Comparison of ENCODE assay signal across 10 cellular contexts in the genomic region with DNA sequence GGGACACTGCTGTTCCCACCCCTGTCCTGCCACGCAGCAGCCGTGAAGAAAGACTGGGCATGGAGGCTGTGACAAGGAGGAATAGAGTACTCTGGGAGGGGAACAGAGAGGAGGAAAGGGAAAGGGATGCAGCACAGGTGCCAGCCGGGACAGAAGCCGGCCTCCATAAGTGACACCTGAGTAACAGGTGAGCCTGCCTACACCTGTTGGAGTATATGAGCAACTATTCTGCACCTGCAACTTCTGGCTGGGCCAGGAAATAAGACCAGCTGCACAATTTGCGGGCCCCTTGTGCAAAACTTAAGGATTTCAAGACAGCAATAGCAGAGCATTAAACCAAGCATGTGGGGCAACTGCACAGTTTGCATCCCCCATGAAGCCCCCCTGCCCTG.
DNase-seq lines count a peak whose midpoint lies in the region; ATAC-seq, FAIRE-seq and TF ChIP-seq lines count a peak whose summit lies in the region.
"Had no signal": no experiment of that assay in that cellular context is flagged by ENCODE, and none has a peak within 500 bp of the region (broad histone marks: within the 10 kb centered on the region; RNA-seq: fewer than 3 reads in every experiment).

No MANE protein-coding gene starts in this region.

- no peak for TF ChIP-seq CTCF in A549 (IDR thresholded peaks at IDR 0.05)
- TF ChIP-seq CTCF in Caco-2 (IDR thresholded peaks at IDR 0.05; ENCODE audit: insufficient read depth in 1 of 2, low read depth in 1 of 2, low read length in 1 of 2, severe bottlenecking in 1 of 2, unreplicated experiment in 1 of 2), result no peak
- TF ChIP-seq CTCF in body of pancreas (IDR thresholded peaks at IDR 0.05), result no peak

- peak overlapping the region; percentile 78 for H3K4me2 ChIP-seq in A549

- no TSS peak for BruUV-seq in Caco-2 (replicated peaks; lab: Mats Ljungman, UMichigan)

- FAIRE-seq in A549 (lab: Jason Lieb, UNC), result no peak

- no peaks in the 10 kb centered on the region for H3K27me3 Mint-ChIP-seq in Caco-2 (ENCODE audit: insufficient read depth, unreplicated experiment)

- peaks cover 5% of the 10 kb centered on the region for H3K36me3 Mint-ChIP-seq in Caco-2 (ENCODE audit: insufficient read depth, unreplicated experiment)

- intact Hi-C loops in Caco-2 (cut with micrococcal nuclease; ENCODE audit: unreplicated experiment), result loop anchor here (2.0 kb wide), 3 partner anchors 20 to 72 kb away; no protein-coding TSS in a partner anchor
- intact Hi-C loops in body of pancreas (cut with DNase I), result no loop called here
- intact Hi-C loops in head of caudate nucleus (cut with DNase I), result no loop called here

- TF ChIP-seq EP300 in A549 (IDR thresholded peaks at IDR 0.05), result no peak

- H3K36me3 ChIP-seq in Caco-2 (ENCODE audit: control insufficient read depth, insufficient read depth, low read length) (no peaks in the 10 kb centered on the region), body of pancreas (replicated peaks in 1 of 2; ENCODE audit: insufficient read depth in 1 of 2, low read depth in 2 of 2) (no peaks in the 10 kb centered on the region), mesodermal cell (ENCODE audit: control insufficient read depth, insufficient read depth, low read length) (peaks cover 4% of the 10 kb centered on the region)
- H3K36me3 ChIP-seq: colonic mucosa, thoracic aorta had no signal

- H3K9me3 Mint-ChIP-seq in Caco-2 (ENCODE audit: unreplicated experiment), result no peaks in the 10 kb centered on the region

- H3K27ac ChIP-seq in A549, result peak overlapping the region; percentile 71 to 85
- peak overlapping the region; percentile 74 to 92 (median 86) for H3K27ac ChIP-seq in body of pancreas
- H3K27ac ChIP-seq in mesodermal cell (ENCODE audit: low read depth, low read length, severe bottlenecking), result no peak overlapping the region
- H3K27ac ChIP-seq: colonic mucosa, thoracic aorta had no signal

- peak overlapping the region; percentile 70 for H3K4me3 Mint-ChIP-seq in Caco-2 (ENCODE audit: unreplicated experiment)

- H3K4me1 ChIP-seq in A549 (peaks cover 70% of the 10 kb centered on the region), Caco-2 (peaks cover 43% of the 10 kb centered on the region), body of pancreas (peaks cover 74% of the 10 kb centered on the region), mesodermal cell (ENCODE audit: control insufficient read depth, insufficient read depth, low read length, poor library complexity, severe bottlenecking) (peaks cover 54% of the 10 kb centered on the region)

- peaks cover 51% of the 10 kb centered on the region for H3K4me1 Mint-ChIP-seq in Caco-2 (ENCODE audit: low read depth, unreplicated experiment)

- ATAC-seq in A549 (no peak), body of pancreas (no peak), GM18907 (IDR thresholded peaks at IDR 0.05; ENCODE audit: unreplicated experiment) (no peak), HG03342 (IDR thresholded peaks at IDR 0.05; ENCODE audit: unreplicated experiment) (no peak), GM18909 (IDR thresholded peaks at IDR 0.05; ENCODE audit: poor library complexity, unreplicated experiment) (no peak)

- CTCF ChIA-PET in A549 (lab: Yijun Ruan, JAX) (interaction anchor here (9.4 to 39.0 kb wide), 2 partner anchors 30 to 84 kb away, joined by 71 to 840 read pairs; partner anchors contain the start of gene PLEKHA6), Caco-2 (lab: Charles Lee) (interaction anchor here (0.8 to 1.8 kb wide), 2 partner anchors 28 to 122 kb away, joined by 3 to 9 read pairs; no protein-coding TSS in a partner anchor)

- H3K9me3 ChIP-seq in A549 (no peaks in the 10 kb centered on the region), Caco-2 (no peaks in the 10 kb centered on the region), body of pancreas (no peaks in the 10 kb centered on the region), mesodermal cell (ENCODE audit: control insufficient read depth, low read length) (no peaks in the 10 kb centered on the region)
- H3K9me3 ChIP-seq: colonic mucosa, thoracic aorta had no signal

- TF ChIP-seq POLR2A in A549 (IDR thresholded peaks at IDR 0.05; ENCODE audit: low read length), result no peak
- TF ChIP-seq POLR2A in body of pancreas (IDR thresholded peaks at IDR 0.05), result no peak

- POLR2A ChIA-PET in A549 (lab: Yijun Ruan, JAX), result interaction anchor here (1.2 kb wide), 1 partner anchor 14 kb away, joined by 5 read pairs; no protein-coding TSS in a partner anchor
- POLR2A ChIA-PET in Caco-2 (lab: Charles Lee), result no interaction called here

- 96% methylated on average over 5 of the region's 5 CpGs for WGBS in A549 (ENCODE audit: missing lambda C conversion rate)
- 17 to 29% methylated on average over 4 to 5 of the region's 5 CpGs for WGBS in body of pancreas, 2 donors
- 89 to 99% methylated on average over 4 to 5 of the region's 5 CpGs for WGBS in mesodermal cell (ENCODE audit: insufficient coverage in 2 of 2), 2 experiments

- H3K27ac Mint-ChIP-seq in Caco-2 (ENCODE audit: unreplicated experiment), result peak overlapping the region; percentile 68

- DNase-seq in A549 (ENCODE audit: low read depth in 1 of 2, low spot score in 1 of 2) (no peak), Caco-2 (no peak), body of pancreas (peak in 1 of 4 donors; percentile 46), head of caudate nucleus (no peak)

- no peak for TF ChIP-seq RAD21 in A549 (conservative IDR thresholded peaks at IDR 0.05 in 1 of 2, IDR thresholded peaks at IDR 0.05 in 1 of 2)

- peak overlapping the region; percentile 38 for H3K4me3 ChIP-seq in A549
- H3K4me3 ChIP-seq in Caco-2 (ENCODE audit: low read depth, low read length), result no peak overlapping the region; the same call in 1 of the 2 replicates
- H3K4me3 ChIP-seq in body of pancreas, result no peak overlapping the region
- H3K4me3 ChIP-seq in mesodermal cell (ENCODE audit: extremely low read depth, insufficient read depth, low read length, poor library complexity, severe bottlenecking), result peak overlapping the region; percentile 27
- H3K4me3 ChIP-seq: colonic mucosa had no signal

- H3K27me3 ChIP-seq in Caco-2 (replicated peaks; ENCODE audit: control insufficient read depth, insufficient read depth, low read length), result no peaks in the 10 kb centered on the region
- no peaks in the 10 kb centered on the region for H3K27me3 ChIP-seq in body of pancreas
- H3K27me3 ChIP-seq: colonic mucosa had no signal

TF ChIP-seq in A549, 52 proteins besides CTCF, POLR2A, EP300 and RAD21:
- TF ChIP-seq RARB (CRISPR knock-in tag; IDR thresholded peaks at IDR 0.05), result no peak

Comparison
In these comparisons a context has a peak if more than half of its experiments do, and no peak if none do; other contexts are left out.
1. H3K4me3 ChIP-seq: peak in A549 (single experiment) and mesodermal cell (single experiment); none in Caco-2 (single experiment) and body of pancreas (0 of 2).